ENCODE assay signal across 1 cellular context in the genomic region with DNA sequence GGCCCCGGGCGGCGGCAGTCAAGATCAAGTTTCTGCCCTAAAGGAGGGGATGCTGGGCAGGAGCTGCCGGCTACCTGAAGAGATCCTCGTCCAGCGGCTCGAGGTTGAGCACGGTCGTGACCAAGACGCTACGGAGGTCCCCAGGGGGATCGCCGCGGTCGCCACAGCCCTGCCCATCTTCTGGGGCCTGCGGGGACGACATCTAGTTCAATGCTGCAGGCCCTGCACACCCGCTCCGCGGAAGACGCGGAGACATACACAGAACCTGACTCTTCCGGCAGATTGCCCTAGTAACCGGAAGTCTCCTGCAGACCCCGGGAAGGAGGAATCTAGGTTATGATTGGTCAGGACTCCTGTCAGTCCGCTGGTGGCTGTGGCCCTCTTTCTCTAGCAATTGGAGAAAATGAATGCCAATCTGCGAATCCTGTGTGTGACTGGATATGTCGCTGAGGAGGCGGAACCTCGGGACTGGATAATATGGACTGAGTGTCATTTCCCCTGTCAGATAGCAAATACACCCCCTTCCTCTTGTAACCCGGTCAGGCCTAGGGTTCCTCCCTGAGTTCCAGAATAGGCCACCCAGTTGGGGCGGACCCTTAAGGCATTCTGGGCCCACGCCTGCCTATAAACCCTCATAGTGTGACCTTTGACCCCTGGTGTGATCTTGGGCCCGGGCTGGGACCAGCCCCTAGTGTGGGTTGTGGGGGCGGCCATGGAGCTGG.
TF ChIP-seq lines count a peak whose summit lies in the region.

TSS of gene ACOT8 (minus strand) at position 279 of the 722 bp plus-strand sequence. CDS start at position 202, 77 bp downstream.
TSS of gene ZSWIM3 (plus strand) at position 501 of the 722 bp plus-strand sequence. CDS start at position 713, 212 bp downstream.

TF ChIP-seq in HepG2, 621 proteins besides CTCF, POLR2A, EP300 and RAD21 (continued from another document and continues in another):
- TF ChIP-seq, protein P1, sequence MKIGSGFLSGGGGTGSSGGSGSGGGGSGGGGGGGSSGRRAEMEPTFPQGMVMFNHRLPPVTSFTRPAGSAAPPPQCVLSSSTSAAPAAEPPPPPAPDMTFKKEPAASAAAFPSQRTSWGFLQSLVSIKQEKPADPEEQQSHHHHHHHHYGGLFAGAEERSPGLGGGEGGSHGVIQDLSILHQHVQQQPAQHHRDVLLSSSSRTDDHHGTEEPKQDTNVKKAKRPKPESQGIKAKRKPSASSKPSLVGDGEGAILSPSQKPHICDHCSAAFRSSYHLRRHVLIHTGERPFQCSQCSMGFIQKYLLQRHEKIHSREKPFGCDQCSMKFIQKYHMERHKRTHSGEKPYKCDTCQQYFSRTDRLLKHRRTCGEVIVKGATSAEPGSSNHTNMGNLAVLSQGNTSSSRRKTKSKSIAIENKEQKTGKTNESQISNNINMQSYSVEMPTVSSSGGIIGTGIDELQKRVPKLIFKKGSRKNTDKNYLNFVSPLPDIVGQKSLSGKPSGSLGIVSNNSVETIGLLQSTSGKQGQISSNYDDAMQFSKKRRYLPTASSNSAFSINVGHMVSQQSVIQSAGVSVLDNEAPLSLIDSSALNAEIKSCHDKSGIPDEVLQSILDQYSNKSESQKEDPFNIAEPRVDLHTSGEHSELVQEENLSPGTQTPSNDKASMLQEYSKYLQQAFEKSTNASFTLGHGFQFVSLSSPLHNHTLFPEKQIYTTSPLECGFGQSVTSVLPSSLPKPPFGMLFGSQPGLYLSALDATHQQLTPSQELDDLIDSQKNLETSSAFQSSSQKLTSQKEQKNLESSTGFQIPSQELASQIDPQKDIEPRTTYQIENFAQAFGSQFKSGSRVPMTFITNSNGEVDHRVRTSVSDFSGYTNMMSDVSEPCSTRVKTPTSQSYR (CRISPR knock-in tag; IDR thresholded peaks at IDR 0.05; ENCODE audit: borderline replicate concordance) = peak; percentile 28; the same call in 1 of the 2 replicates
- TF ChIP-seq, protein P2, sequence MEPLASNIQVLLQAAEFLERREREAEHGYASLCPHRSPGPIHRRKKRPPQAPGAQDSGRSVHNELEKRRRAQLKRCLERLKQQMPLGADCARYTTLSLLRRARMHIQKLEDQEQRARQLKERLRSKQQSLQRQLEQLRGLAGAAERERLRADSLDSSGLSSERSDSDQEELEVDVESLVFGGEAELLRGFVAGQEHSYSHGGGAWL (CRISPR knock-in tag; IDR thresholded peaks at IDR 0.05) = peak; percentile 95
- TF ChIP-seq SRY (CRISPR knock-in tag; IDR thresholded peaks at IDR 0.05) = peak; percentile 63; the same call in 1 of the 2 replicates
- peak; percentile 81 for TF ChIP-seq REPIN1 (CRISPR knock-in tag; IDR thresholded peaks at IDR 0.05; ENCODE audit: borderline replicate concordance, low read depth)
- TF ChIP-seq ZNF770 (CRISPR knock-in tag; IDR thresholded peaks at IDR 0.05) = no peak; the same call in none of the 2 replicates
- peak; percentile 84 for TF ChIP-seq BRCA1 (CRISPR knock-in tag; IDR thresholded peaks at IDR 0.05)
- no peak for TF ChIP-seq KDM3A (CRISPR knock-in tag; IDR thresholded peaks at IDR 0.05; ENCODE audit: low read depth)
- TF ChIP-seq CHD4 (IDR thresholded peaks at IDR 0.05; ENCODE audit: borderline replicate concordance, low read length) = no peak
- TF ChIP-seq, protein P3, sequence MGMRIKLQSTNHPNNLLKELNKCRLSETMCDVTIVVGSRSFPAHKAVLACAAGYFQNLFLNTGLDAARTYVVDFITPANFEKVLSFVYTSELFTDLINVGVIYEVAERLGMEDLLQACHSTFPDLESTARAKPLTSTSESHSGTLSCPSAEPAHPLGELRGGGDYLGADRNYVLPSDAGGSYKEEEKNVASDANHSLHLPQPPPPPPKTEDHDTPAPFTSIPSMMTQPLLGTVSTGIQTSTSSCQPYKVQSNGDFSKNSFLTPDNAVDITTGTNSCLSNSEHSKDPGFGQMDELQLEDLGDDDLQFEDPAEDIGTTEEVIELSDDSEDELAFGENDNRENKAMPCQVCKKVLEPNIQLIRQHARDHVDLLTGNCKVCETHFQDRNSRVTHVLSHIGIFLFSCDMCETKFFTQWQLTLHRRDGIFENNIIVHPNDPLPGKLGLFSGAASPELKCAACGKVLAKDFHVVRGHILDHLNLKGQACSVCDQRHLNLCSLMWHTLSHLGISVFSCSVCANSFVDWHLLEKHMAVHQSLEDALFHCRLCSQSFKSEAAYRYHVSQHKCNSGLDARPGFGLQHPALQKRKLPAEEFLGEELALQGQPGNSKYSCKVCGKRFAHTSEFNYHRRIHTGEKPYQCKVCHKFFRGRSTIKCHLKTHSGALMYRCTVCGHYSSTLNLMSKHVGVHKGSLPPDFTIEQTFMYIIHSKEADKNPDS (CRISPR knock-in tag; IDR thresholded peaks at IDR 0.05) = no peak
- no peak for TF ChIP-seq SMARCE1 (IDR thresholded peaks at IDR 0.05; ENCODE audit: borderline replicate concordance)
- TF ChIP-seq SMAD3 (CRISPR knock-in tag; IDR thresholded peaks at IDR 0.05) = peak; percentile 88
- TF ChIP-seq SMAD1 (CRISPR knock-in tag; IDR thresholded peaks at IDR 0.05; ENCODE audit: borderline replicate concordance, low read depth) = no peak
- 0 out of 2 replicates have a peak, but pooled peaks have one; percentile 7 for TF ChIP-seq NPAS2 (CRISPR knock-in tag; IDR thresholded peaks at IDR 0.05; ENCODE audit: borderline replicate concordance)
- TF ChIP-seq KDM5A (IDR thresholded peaks at IDR 0.05; ENCODE audit: borderline replicate concordance, low read length) = peak; percentile 90
- TF ChIP-seq HINFP (CRISPR knock-in tag; IDR thresholded peaks at IDR 0.05; ENCODE audit: low read depth) = 0 out of 2 replicates have a peak, but pooled peaks have one; percentile 19
- TF ChIP-seq HDAC6 (IDR thresholded peaks at IDR 0.05; ENCODE audit: low read depth, low read length) = no peak
- peak; percentile 47 for TF ChIP-seq SIX1 (CRISPR knock-in tag; IDR thresholded peaks at IDR 0.05; ENCODE audit: borderline replicate concordance)
- TF ChIP-seq ZNF570 (CRISPR knock-in tag; IDR thresholded peaks at IDR 0.05; ENCODE audit: borderline replicate concordance) = no peak
- TF ChIP-seq ZFY (CRISPR knock-in tag; IDR thresholded peaks at IDR 0.05) = peak; percentile 96
- TF ChIP-seq, protein P4, sequence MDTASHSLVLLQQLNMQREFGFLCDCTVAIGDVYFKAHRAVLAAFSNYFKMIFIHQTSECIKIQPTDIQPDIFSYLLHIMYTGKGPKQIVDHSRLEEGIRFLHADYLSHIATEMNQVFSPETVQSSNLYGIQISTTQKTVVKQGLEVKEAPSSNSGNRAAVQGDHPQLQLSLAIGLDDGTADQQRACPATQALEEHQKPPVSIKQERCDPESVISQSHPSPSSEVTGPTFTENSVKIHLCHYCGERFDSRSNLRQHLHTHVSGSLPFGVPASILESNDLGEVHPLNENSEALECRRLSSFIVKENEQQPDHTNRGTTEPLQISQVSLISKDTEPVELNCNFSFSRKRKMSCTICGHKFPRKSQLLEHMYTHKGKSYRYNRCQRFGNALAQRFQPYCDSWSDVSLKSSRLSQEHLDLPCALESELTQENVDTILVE (CRISPR knock-in tag; IDR thresholded peaks at IDR 0.05) = peak; percentile 83; the same call in 1 of the 2 replicates
- TF ChIP-seq ZNF468 (CRISPR knock-in tag; IDR thresholded peaks at IDR 0.05) = no peak
- TF ChIP-seq, protein P5, sequence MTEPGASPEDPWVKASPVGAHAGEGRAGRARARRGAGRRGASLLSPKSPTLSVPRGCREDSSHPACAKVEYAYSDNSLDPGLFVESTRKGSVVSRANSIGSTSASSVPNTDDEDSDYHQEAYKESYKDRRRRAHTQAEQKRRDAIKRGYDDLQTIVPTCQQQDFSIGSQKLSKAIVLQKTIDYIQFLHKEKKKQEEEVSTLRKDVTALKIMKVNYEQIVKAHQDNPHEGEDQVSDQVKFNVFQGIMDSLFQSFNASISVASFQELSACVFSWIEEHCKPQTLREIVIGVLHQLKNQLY (CRISPR knock-in tag; IDR thresholded peaks at IDR 0.05) = peak; percentile 65
- peak; percentile 82 for TF ChIP-seq TAF15 (IDR thresholded peaks at IDR 0.05; ENCODE audit: low read depth, low read length, poor library complexity, severe bottlenecking)
- no peak for TF ChIP-seq PREB (CRISPR knock-in tag; IDR thresholded peaks at IDR 0.05)
- peak; percentile 81 for TF ChIP-seq AGO1 (IDR thresholded peaks at IDR 0.05; ENCODE audit: low read depth, low read length, poor library complexity, severe bottlenecking)
- TF ChIP-seq ARID2 (CRISPR knock-in tag; IDR thresholded peaks at IDR 0.05; ENCODE audit: borderline replicate concordance) = peak; percentile 97; the same call in 1 of the 2 replicates
- TF ChIP-seq NR3C1 (CRISPR knock-in tag; IDR thresholded peaks at IDR 0.05) = no peak
- peak; percentile 100 for TF ChIP-seq PBX2 (CRISPR knock-in tag; IDR thresholded peaks at IDR 0.05)
- no peak for TF ChIP-seq AHDC1 (CRISPR knock-in tag; IDR thresholded peaks at IDR 0.05; ENCODE audit: borderline replicate concordance)
- TF ChIP-seq ZNF891 (CRISPR knock-in tag; IDR thresholded peaks at IDR 0.05) = peak; percentile 93
- TF ChIP-seq ZNF335 (CRISPR knock-in tag; IDR thresholded peaks at IDR 0.05) = peak; percentile 86; the same call in 1 of the 2 replicates
- peak; percentile 29; the same call in 1 of the 2 replicates for TF ChIP-seq SNAI1 (CRISPR knock-in tag; IDR thresholded peaks at IDR 0.05; ENCODE audit: borderline replicate concordance)
